ENCODE assay signal across 2 cellular contexts in genomic region chr5:141858084-141858765, GRCh38.
TF ChIP-seq lines count a peak whose summit lies in the region.

No MANE protein-coding gene starts in this region.

TF ChIP-seq in HepG2, 621 proteins besides CTCF, POLR2A, EP300 and RAD21 (continued from another document):
- TF ChIP-seq HMG20A (CRISPR knock-in tag; IDR thresholded peaks at IDR 0.05; ENCODE audit: borderline replicate concordance) = no peak
- TF ChIP-seq, protein P1, sequence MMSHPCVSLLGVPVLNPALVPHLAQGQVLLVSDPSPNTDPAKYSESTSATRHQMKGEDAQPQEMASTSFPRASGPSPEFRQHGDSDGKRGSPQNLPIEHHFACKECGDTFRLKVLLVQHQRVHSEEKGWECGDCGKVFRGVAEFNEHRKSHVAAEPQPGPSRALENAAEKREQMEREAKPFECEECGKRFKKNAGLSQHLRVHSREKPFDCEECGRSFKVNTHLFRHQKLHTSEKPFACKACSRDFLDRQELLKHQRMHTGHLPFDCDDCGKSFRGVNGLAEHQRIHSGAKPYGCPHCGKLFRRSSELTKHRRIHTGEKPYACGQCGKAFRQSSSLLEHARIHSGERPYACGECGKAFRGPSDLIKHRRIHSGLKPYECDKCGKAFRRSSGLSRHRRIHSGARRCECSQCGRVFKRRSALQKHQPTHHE (CRISPR knock-in tag; IDR thresholded peaks at IDR 0.05; ENCODE audit: borderline replicate concordance) = no peak
- no peak for TF ChIP-seq HOXA9 (CRISPR knock-in tag; IDR thresholded peaks at IDR 0.05; ENCODE audit: borderline replicate concordance)
- no peak for TF ChIP-seq SMC3 (IDR thresholded peaks at IDR 0.05; ENCODE audit: low read length)
- no peak for TF ChIP-seq ZNF703 (CRISPR knock-in tag; IDR thresholded peaks at IDR 0.05; ENCODE audit: borderline replicate concordance)
- TF ChIP-seq TMF1 (CRISPR knock-in tag; IDR thresholded peaks at IDR 0.05; ENCODE audit: low read depth) = no peak
- no peak for TF ChIP-seq HIC2 (CRISPR knock-in tag; IDR thresholded peaks at IDR 0.05; ENCODE audit: low read depth)
- no peak for TF ChIP-seq MTA3 (CRISPR knock-in tag; IDR thresholded peaks at IDR 0.05)
- no peak for TF ChIP-seq TRIM24 (CRISPR knock-in tag; IDR thresholded peaks at IDR 0.05)
- TF ChIP-seq TIGD3 (CRISPR knock-in tag; IDR thresholded peaks at IDR 0.05; ENCODE audit: borderline replicate concordance) = no peak

TF ChIP-seq in WTC11, 78 proteins besides CTCF, POLR2A, EP300 and RAD21 (continued from another document and continues in another):
- TF ChIP-seq TEAD4 (CRISPR knock-in tag; IDR thresholded peaks at IDR 0.05) (no peak), ZBTB21 (CRISPR knock-in tag; IDR thresholded peaks at IDR 0.05; ENCODE audit: borderline replicate concordance) (no peak), HMGXB4 (CRISPR knock-in tag; IDR thresholded peaks at IDR 0.05) (no peak), ESRRA (CRISPR knock-in tag; IDR thresholded peaks at IDR 0.05; ENCODE audit: borderline replicate concordance) (no peak), USF1 (CRISPR knock-in tag; IDR thresholded peaks at IDR 0.05) (no peak), MYBL2 (CRISPR knock-in tag; IDR thresholded peaks at IDR 0.05) (no peak), NFE2L1 (CRISPR knock-in tag; IDR thresholded peaks at IDR 0.05) (no peak), FOXK1 (CRISPR knock-in tag; IDR thresholded peaks at IDR 0.05) (0 out of 2 replicates have a peak, but pooled peaks have one; percentile 24), FOXP4 (CRISPR knock-in tag; IDR thresholded peaks at IDR 0.05) (no peak), ZNF671 (CRISPR knock-in tag; IDR thresholded peaks at IDR 0.05) (no peak), E2F4 (CRISPR knock-in tag; IDR thresholded peaks at IDR 0.05; ENCODE audit: borderline replicate concordance, low read depth) (no peak), SMAD4 (CRISPR knock-in tag; IDR thresholded peaks at IDR 0.05) (no peak), NR3C1 (CRISPR knock-in tag; conservative IDR thresholded peaks at IDR 0.05; ENCODE audit: low read depth) (no peak), FOXJ3 (CRISPR knock-in tag; IDR thresholded peaks at IDR 0.05; ENCODE audit: borderline replicate concordance) (no peak), ZNF317 (CRISPR knock-in tag; IDR thresholded peaks at IDR 0.05; ENCODE audit: borderline replicate concordance, low read depth) (no peak), JUN (CRISPR knock-in tag; IDR thresholded peaks at IDR 0.05) (no peak), RORB (CRISPR knock-in tag; IDR thresholded peaks at IDR 0.05) (no peak), OVOL2 (CRISPR knock-in tag; IDR thresholded peaks at IDR 0.05; ENCODE audit: borderline replicate concordance) (no peak), ARID4B (CRISPR knock-in tag; IDR thresholded peaks at IDR 0.05; ENCODE audit: borderline replicate concordance) (no peak), NFYB (CRISPR knock-in tag; conservative IDR thresholded peaks at IDR 0.05; ENCODE audit: low read depth) (no peak), ZNF263 (CRISPR knock-in tag; IDR thresholded peaks at IDR 0.05; ENCODE audit: low read depth) (peak; percentile 70; the same call in 1 of the 2 replicates), SP1 (CRISPR knock-in tag; conservative IDR thresholded peaks at IDR 0.05) (0 out of 2 replicates have a peak, but pooled peaks have one; percentile 39), KAT7 (CRISPR knock-in tag; IDR thresholded peaks at IDR 0.05; ENCODE audit: borderline replicate concordance) (no peak), CDX4 (CRISPR knock-in tag; IDR thresholded peaks at IDR 0.05; ENCODE audit: borderline replicate concordance) (no peak)
- TF ChIP-seq, protein P2, sequence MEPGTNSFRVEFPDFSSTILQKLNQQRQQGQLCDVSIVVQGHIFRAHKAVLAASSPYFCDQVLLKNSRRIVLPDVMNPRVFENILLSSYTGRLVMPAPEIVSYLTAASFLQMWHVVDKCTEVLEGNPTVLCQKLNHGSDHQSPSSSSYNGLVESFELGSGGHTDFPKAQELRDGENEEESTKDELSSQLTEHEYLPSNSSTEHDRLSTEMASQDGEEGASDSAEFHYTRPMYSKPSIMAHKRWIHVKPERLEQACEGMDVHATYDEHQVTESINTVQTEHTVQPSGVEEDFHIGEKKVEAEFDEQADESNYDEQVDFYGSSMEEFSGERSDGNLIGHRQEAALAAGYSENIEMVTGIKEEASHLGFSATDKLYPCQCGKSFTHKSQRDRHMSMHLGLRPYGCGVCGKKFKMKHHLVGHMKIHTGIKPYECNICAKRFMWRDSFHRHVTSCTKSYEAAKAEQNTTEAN (CRISPR knock-in tag; IDR thresholded peaks at IDR 0.05) = no peak
- TF ChIP-seq, protein P3, sequence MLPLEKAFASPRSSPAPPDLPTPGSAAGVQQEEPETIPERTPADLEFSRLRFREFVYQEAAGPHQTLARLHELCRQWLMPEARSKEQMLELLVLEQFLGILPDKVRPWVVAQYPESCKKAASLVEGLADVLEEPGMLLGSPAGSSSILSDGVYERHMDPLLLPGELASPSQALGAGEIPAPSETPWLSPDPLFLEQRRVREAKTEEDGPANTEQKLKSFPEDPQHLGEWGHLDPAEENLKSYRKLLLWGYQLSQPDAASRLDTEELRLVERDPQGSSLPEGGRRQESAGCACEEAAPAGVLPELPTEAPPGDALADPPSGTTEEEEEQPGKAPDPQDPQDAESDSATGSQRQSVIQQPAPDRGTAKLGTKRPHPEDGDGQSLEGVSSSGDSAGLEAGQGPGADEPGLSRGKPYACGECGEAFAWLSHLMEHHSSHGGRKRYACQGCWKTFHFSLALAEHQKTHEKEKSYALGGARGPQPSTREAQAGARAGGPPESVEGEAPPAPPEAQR (CRISPR knock-in tag; IDR thresholded peaks at IDR 0.05) = no peak
- TF ChIP-seq, protein P4, sequence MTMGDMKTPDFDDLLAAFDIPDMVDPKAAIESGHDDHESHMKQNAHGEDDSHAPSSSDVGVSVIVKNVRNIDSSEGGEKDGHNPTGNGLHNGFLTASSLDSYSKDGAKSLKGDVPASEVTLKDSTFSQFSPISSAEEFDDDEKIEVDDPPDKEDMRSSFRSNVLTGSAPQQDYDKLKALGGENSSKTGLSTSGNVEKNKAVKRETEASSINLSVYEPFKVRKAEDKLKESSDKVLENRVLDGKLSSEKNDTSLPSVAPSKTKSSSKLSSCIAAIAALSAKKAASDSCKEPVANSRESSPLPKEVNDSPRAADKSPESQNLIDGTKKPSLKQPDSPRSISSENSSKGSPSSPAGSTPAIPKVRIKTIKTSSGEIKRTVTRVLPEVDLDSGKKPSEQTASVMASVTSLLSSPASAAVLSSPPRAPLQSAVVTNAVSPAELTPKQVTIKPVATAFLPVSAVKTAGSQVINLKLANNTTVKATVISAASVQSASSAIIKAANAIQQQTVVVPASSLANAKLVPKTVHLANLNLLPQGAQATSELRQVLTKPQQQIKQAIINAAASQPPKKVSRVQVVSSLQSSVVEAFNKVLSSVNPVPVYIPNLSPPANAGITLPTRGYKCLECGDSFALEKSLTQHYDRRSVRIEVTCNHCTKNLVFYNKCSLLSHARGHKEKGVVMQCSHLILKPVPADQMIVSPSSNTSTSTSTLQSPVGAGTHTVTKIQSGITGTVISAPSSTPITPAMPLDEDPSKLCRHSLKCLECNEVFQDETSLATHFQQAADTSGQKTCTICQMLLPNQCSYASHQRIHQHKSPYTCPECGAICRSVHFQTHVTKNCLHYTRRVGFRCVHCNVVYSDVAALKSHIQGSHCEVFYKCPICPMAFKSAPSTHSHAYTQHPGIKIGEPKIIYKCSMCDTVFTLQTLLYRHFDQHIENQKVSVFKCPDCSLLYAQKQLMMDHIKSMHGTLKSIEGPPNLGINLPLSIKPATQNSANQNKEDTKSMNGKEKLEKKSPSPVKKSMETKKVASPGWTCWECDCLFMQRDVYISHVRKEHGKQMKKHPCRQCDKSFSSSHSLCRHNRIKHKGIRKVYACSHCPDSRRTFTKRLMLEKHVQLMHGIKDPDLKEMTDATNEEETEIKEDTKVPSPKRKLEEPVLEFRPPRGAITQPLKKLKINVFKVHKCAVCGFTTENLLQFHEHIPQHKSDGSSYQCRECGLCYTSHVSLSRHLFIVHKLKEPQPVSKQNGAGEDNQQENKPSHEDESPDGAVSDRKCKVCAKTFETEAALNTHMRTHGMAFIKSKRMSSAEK (CRISPR knock-in tag; IDR thresholded peaks at IDR 0.05; ENCODE audit: borderline replicate concordance) = peak; percentile 44; the same call in 1 of the 2 replicates
